In the genomic region with DNA sequence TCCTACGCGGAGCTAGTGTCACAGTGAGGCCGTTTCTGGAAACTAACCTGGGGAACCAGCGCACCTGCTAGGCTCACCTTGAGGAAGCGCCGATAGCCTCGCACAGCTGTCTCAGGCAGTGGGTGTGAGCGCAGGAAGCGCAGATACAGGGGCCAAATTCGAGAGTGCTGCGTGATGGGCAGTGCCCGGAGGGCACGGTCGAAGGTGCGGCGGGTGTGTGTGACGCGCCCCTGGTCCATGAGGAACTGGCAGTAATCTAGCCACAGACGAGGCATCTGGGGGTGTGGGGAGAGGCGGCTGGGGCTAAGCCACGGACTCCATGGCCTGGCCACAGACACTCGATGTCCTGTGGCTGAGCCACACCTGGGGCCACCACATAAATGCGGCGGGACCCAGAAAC, we compare ENCODE assay signal across 20 cellular contexts. TPM values are rescaled to one million over a fixed set of nuclear protein-coding genes. Genes with fewer than 3 reads are reported as not detected.
"Had no signal": no experiment of that assay in that cellular context is flagged by ENCODE, and none has a peak within 500 bp of the region (broad histone marks: within the 10 kb centered on the region; RNA-seq: fewer than 3 reads in every experiment).

No MANE protein-coding gene starts in this region.

- H3K27me3 ChIP-seq: brain microvascular endothelial cell, hepatocyte had no signal

- H3K9me3 Mint-ChIP-seq: stimulated activated naive CD8-positive, alpha-beta T cell treated with anti-CD3 and anti-CD28 coated beads, Interleukin-15, Interleukin-2, amounts not matched to agents 100 ng/mL and 50 ng/mL, for 24 hours; T-cell had no signal

- H3K27ac ChIP-seq: brain microvascular endothelial cell, hepatocyte, left ventricle myocardium inferior, SK-N-MC, VCaP had no signal

- DNase-seq: activated gamma-delta T cell; activated T-cell treated with anti-CD3 and anti-CD28 coated beads, Interleukin-2, amount 50 U/mL, for 1 hour; amniotic stem cell; brain microvascular endothelial cell; cerebellar nuclear complex; dermis blood vessel endothelial cell; kidney; left ventricle myocardium inferior; nucleus accumbens; stimulated activated CD4-positive, alpha-beta T cell treated with anti-CD3 and anti-CD28 coated beads, Interleukin-12 subunit alpha, Interleukin-12 subunit beta, amount 100 ng/mL, for 4 hours; stimulated activated CD8-positive, alpha-beta memory T cell treated with anti-CD3 and anti-CD28 coated beads, Interleukin-4, amount 100 ng/mL, for 48 hours; T-cell; T1000 had no signal

- FAIRE-seq: kidney had no signal

- H3K27ac Mint-ChIP-seq: stimulated activated naive CD8-positive, alpha-beta T cell treated with anti-CD3 and anti-CD28 coated beads, Interleukin-15, Interleukin-2, amounts not matched to agents 100 ng/mL and 50 ng/mL, for 24 hours; T-cell had no signal

- ATAC-seq: T-cell had no signal

- H3K27me3 Mint-ChIP-seq: stimulated activated naive CD8-positive, alpha-beta T cell treated with anti-CD3 and anti-CD28 coated beads, Interleukin-15, Interleukin-2, amounts not matched to agents 100 ng/mL and 50 ng/mL, for 24 hours; T-cell had no signal

- H3K9me3 ChIP-seq: left ventricle myocardium inferior had no signal

- H3K4me3 ChIP-seq: hepatocyte, SK-N-MC had no signal

RNA-seq across cellular contexts. Expression of gene PCP2, which starts 6.4 kb away (rescaled TPM):
- total RNA-seq: activated CD8-positive, alpha-beta memory T cell treated with anti-CD3 and anti-CD28 coated beads for 36 hours; dermis blood vessel endothelial cell; hepatocyte; myocyte; temporal lobe had no signal

RNA-seq across cellular contexts. Expression of gene STXBP2, which starts 9.7 kb away (rescaled TPM):
- total RNA-seq: myocyte had no signal

RNA-seq across cellular contexts. Expression of gene CAMSAP3, which starts 31.5 kb away (rescaled TPM):
- total RNA-seq: myocyte had no signal
